17 cellular contexts compared by ENCODE assay signal in genomic region chr16:52004343-52004742, GRCh38.
"Had no signal": no experiment of that assay in that cellular context is flagged by ENCODE, and none has a peak within 500 bp of the region (broad histone marks: within the 10 kb centered on the region; RNA-seq: fewer than 3 reads in every experiment).

No MANE protein-coding gene starts in this region.

- H3K4me3 ChIP-seq: stomach, suprapubic skin, testis, thoracic aorta, thyroid gland, tibial artery, tibial nerve, transverse colon, upper lobe of left lung, upper lobe of right lung, uterus, vagina had no signal

- H3K27me3 ChIP-seq: stomach, suprapubic skin, testis, thyroid gland, tibial artery, tibial nerve, transverse colon, upper lobe of left lung, upper lobe of right lung, uterus, vagina had no signal

- H3K36me3 ChIP-seq: stomach, suprapubic skin, thoracic aorta, thyroid gland, tibial artery, tibial nerve, transverse colon, upper lobe of left lung, upper lobe of right lung, uterus, vagina had no signal

- ATAC-seq: stimulated activated effector memory CD8-positive, alpha-beta T cell treated with anti-CD3 and anti-CD28 coated beads, Interleukin-12 subunit alpha, Interleukin-12 subunit beta, amount 100 ng/mL, for 72 hours; stimulated activated memory B cell treated with anti-CD40 and anti-IgM and Interleukin-4, amounts not matched to agents 10 μg/mL and 1 μg/mL and 100 μg/mL, for 72 hours; stimulated activated naive B cell treated with anti-CD40 and anti-IgM and Interleukin-4, amounts not matched to agents 10 μg/mL and 1 μg/mL and 100 μg/mL, for 72 hours; stimulated activated naive CD8-positive, alpha-beta T cell treated with anti-CD3 and anti-CD28 coated beads, Interleukin-15, amount 100 ng/mL, for 72 hours; stimulated activated naive CD8-positive, alpha-beta T cell treated with anti-CD3 and anti-CD28 coated beads, Interleukin-15, Interleukin-2, amounts not matched to agents 100 U/mL and 50 U/mL, for 24 hours; upper lobe of right lung had no signal

- H3K27ac ChIP-seq: stomach, suprapubic skin, testis, thoracic aorta, thyroid gland, tibial artery, tibial nerve, transverse colon, upper lobe of left lung, upper lobe of right lung, uterus, vagina had no signal

- H3K9me3 ChIP-seq: stomach, suprapubic skin, testis, thoracic aorta, thyroid gland, tibial artery, tibial nerve, transverse colon, upper lobe of left lung, upper lobe of right lung, uterus, vagina had no signal
